Comparison of ENCODE assay signal across 24 cellular contexts in the genomic region with DNA sequence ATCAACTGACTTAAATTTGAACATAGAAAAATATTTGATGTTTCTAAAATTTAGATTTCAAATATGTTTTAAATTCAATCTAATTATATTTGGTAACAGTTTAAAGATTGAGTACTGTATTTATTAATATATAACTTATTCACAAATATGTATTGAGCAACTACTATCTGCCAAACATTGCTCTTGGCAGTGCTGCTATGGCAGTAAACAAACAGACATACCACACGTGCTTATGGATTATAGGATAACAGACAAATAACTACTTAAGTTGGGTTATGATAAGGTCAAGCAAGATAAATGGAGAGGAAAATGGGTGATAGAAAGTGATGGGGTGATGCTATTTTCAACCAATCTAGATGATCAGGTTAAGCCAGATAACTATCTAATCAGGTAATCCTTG.
DNase-seq lines count a peak whose midpoint lies in the region; ATAC-seq, FAIRE-seq and TF ChIP-seq lines count a peak whose summit lies in the region.
"Had no signal": no experiment of that assay in that cellular context is flagged by ENCODE, and none has a peak within 500 bp of the region (broad histone marks: within the 10 kb centered on the region; RNA-seq: fewer than 3 reads in every experiment).

No MANE protein-coding gene starts in this region.

- no peak overlapping the region for H3K23ac ChIP-seq in mesendoderm (ENCODE audit: low read length)

- H3K27me3 ChIP-seq in adipocyte (replicated peaks; ENCODE audit: control insufficient read depth, insufficient read depth, low read length) (no peaks in the 10 kb centered on the region), mesendoderm (ENCODE audit: insufficient read depth, low read length, poor library complexity) (no peaks in the 10 kb centered on the region)
- H3K27me3 ChIP-seq: BE2C; BLaER1 treated with 17β-estradiol and CSF1 and Interleukin-3, amounts not matched to agents 10 nM and 100 nM had no signal

- H3K9ac ChIP-seq in adipocyte (ENCODE audit: low read length) = no peak overlapping the region
- no peak overlapping the region for H3K9ac ChIP-seq in mesendoderm (ENCODE audit: low read length)
- H3K9ac ChIP-seq: BLaER1 treated with 17β-estradiol and CSF1 and Interleukin-3, amounts not matched to agents 10 nM and 100 nM had no signal

- H3K79me1 ChIP-seq in mesendoderm (ENCODE audit: low read length) = no peaks in the 10 kb centered on the region

- H2BK15ac ChIP-seq in mesendoderm (replicated peaks; ENCODE audit: low read depth) = no peak overlapping the region

- intact Hi-C loops in OCI-LY7 (cut with micrococcal nuclease; ENCODE audit: unreplicated experiment) = no loop called here

- H3K79me2 ChIP-seq in mesendoderm (ENCODE audit: control insufficient read depth, insufficient read depth, low read length) (no peaks in the 10 kb centered on the region), OCI-LY7 (ENCODE audit: insufficient read depth, low read depth, low read length) (no peaks in the 10 kb centered on the region)

- no TSS peak for BruUV-seq in OCI-LY7 (replicated peaks; lab: Mats Ljungman, UMichigan)

- H3K27ac ChIP-seq in mesendoderm (ENCODE audit: low read depth, low read length) (no peak overlapping the region), OCI-LY7 (ENCODE audit: low read depth, low read length, poor library complexity, severe bottlenecking) (no peak overlapping the region)
- H3K27ac ChIP-seq: BLaER1 treated with 17β-estradiol and CSF1 and Interleukin-3, amounts not matched to agents 10 nM and 100 nM had no signal

- CTCF ChIA-PET in OCI-LY7 (lab: Charles Lee; ENCODE audit: unreplicated experiment) = no interaction called here

- H3K4me1 ChIP-seq in adipocyte (ENCODE audit: control insufficient read depth, insufficient read depth, low read length) = no peaks in the 10 kb centered on the region
- no peaks in the 10 kb centered on the region for H3K4me1 ChIP-seq in mesendoderm (ENCODE audit: control insufficient read depth, low read depth, low read length)
- no peaks in the 10 kb centered on the region for H3K4me1 ChIP-seq in OCI-LY7 (ENCODE audit: insufficient read depth, low read length, poor library complexity, severe bottlenecking)
- H3K4me1 ChIP-seq: BE2C; BLaER1 treated with 17β-estradiol and CSF1 and Interleukin-3, amounts not matched to agents 10 nM and 100 nM; HAP-1 had no signal

- TF ChIP-seq CTCF in OCI-LY7 (conservative IDR thresholded peaks at IDR 0.05; ENCODE audit: low read length) = no peak

- H4K20me1 ChIP-seq in OCI-LY7 (ENCODE audit: insufficient read depth, low read length) = no peaks in the 10 kb centered on the region
- H4K20me1 ChIP-seq: BLaER1 treated with 17β-estradiol and CSF1 and Interleukin-3, amounts not matched to agents 10 nM and 100 nM had no signal

- H4K5ac ChIP-seq in mesendoderm (ENCODE audit: low read length) = no peak overlapping the region

- peak; percentile 6 for FAIRE-seq in A204.1 (lab: Jason Lieb, UNC)
- FAIRE-seq: D721Med, GM12878, H54 had no signal

- no peak overlapping the region for H2AFZ ChIP-seq in OCI-LY7 (ENCODE audit: low read length)

- no peak for ATAC-seq in GM18517 (IDR thresholded peaks at IDR 0.05; ENCODE audit: unreplicated experiment)
- ATAC-seq: GM12878 had no signal

- no peak overlapping the region for H2AK5ac ChIP-seq in mesendoderm (ENCODE audit: low read length)

- H3K9me3 ChIP-seq in adipocyte (ENCODE audit: control insufficient read depth, low read length) = no peaks in the 10 kb centered on the region
- H3K9me3 ChIP-seq in OCI-LY7 (ENCODE audit: low read length) = no peaks in the 10 kb centered on the region
- H3K9me3 ChIP-seq: BE2C; BLaER1 treated with 17β-estradiol and CSF1 and Interleukin-3, amounts not matched to agents 10 nM and 100 nM; HAP-1 had no signal

- no peaks in the 10 kb centered on the region for H3K9me2 ChIP-seq in OCI-LY7 (ENCODE audit: insufficient read depth, low read length)

- POLR2A ChIA-PET in OCI-LY7 (lab: Charles Lee) = no interaction called here

- no CpG with 5 or more reads among the region's 1 CpG for WGBS in mesendoderm (ENCODE audit: extremely low coverage, insufficient coverage, low lambda C conversion rate)

- no peak overlapping the region for H2BK120ac ChIP-seq in mesendoderm (ENCODE audit: low read depth, low read length)

- H3K18ac ChIP-seq in mesendoderm (ENCODE audit: low read length) = no peak overlapping the region

- H3K36me3 ChIP-seq in adipocyte (ENCODE audit: control insufficient read depth, insufficient read depth, low read length, severe bottlenecking) (no peaks in the 10 kb centered on the region), mesendoderm (ENCODE audit: control insufficient read depth, insufficient read depth, low read length) (no peaks in the 10 kb centered on the region), OCI-LY7 (ENCODE audit: insufficient read depth, low read length) (no peaks in the 10 kb centered on the region)
- H3K36me3 ChIP-seq: BE2C; BLaER1 treated with 17β-estradiol and CSF1 and Interleukin-3, amounts not matched to agents 10 nM and 100 nM; HAP-1 had no signal

- no peak overlapping the region for H3K4ac ChIP-seq in mesendoderm (ENCODE audit: low read depth, low read length)

- H4K8ac ChIP-seq in mesendoderm (ENCODE audit: low read depth, low read length) = no peak overlapping the region

- no peak overlapping the region for H3K4me3 ChIP-seq in adipocyte (ENCODE audit: low read length)
- no peak overlapping the region for H3K4me3 ChIP-seq in mesendoderm (ENCODE audit: low read length)
- no peak overlapping the region for H3K4me3 ChIP-seq in OCI-LY7 (ENCODE audit: low read depth, low read length, poor library complexity, severe bottlenecking)
- H3K4me3 ChIP-seq: BLaER1 treated with 17β-estradiol and CSF1 and Interleukin-3, amounts not matched to agents 10 nM and 100 nM; GM12878; HAP-1 had no signal

- no peak overlapping the region for H3K56ac ChIP-seq in mesendoderm (ENCODE audit: low read length)

- DNase-seq in HuH-7 (ENCODE audit: low spot score) (peak; percentile 2), adipocyte (ENCODE audit: low read depth) (peak; percentile 8), mesendoderm (peak; percentile 49), 8988T (no peak), NCI-H1417 (lab: John Stamatoyannopoulos, UW) (no peak), OCI-LY7 (ENCODE audit: low spot score) (no peak)
- DNase-seq: ACHN; AML-193; BE2C; CD4-positive, alpha-beta T cell; CD8-positive, alpha-beta memory T cell; DMS 273 treated with DMSO at 0.1 percent for 48 hours; DMS79; EL; GDM1; GOT3; HFFc6 had no signal

- H2BK5ac ChIP-seq in mesendoderm (ENCODE audit: low read length) = no peak overlapping the region

- no peak overlapping the region for H3K4me2 ChIP-seq in mesendoderm (ENCODE audit: low read length)
- H3K4me2 ChIP-seq in OCI-LY7 (ENCODE audit: low read length) = no peak overlapping the region
- H3K4me2 ChIP-seq: BLaER1 treated with 17β-estradiol and CSF1 and Interleukin-3, amounts not matched to agents 10 nM and 100 nM had no signal

Comparison
In these comparisons a context has a peak if more than half of its experiments do, and no peak if none do; other contexts are left out.
1. DNase-seq: peak in HuH-7 (single experiment), adipocyte (single experiment) and mesendoderm (single experiment); none in 8988T (single experiment), NCI-H1417 (0 of 3) and OCI-LY7 (single experiment).